In the genomic region with DNA sequence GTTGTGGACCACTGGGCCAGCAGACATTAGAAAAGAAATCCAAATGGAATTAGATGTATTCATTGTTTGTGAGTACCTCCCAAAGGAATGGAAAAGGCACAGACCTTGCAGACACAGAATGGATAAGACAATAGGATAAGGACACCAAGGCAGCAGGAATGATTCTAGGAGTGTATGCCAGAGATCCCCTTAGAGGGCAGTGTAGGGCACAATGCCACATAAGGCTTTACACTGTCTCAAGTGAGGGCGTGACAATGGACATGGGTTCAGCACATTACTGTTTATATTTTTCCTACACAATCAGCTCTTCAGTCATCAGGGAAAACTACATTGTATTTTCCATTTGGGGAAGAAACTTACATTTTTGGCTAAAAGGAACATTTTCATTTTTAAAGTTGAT, we compare ENCODE assay signal across 18 cellular contexts.
DNase-seq lines count a peak whose midpoint lies in the region; ATAC-seq, FAIRE-seq and TF ChIP-seq lines count a peak whose summit lies in the region.
"Had no signal": no experiment of that assay in that cellular context is flagged by ENCODE, and none has a peak within 500 bp of the region (broad histone marks: within the 10 kb centered on the region; RNA-seq: fewer than 3 reads in every experiment).

No MANE protein-coding gene starts in this region.

- H3K27ac Mint-ChIP-seq in activated naive CD4-positive, alpha-beta T cell treated with anti-CD3 and anti-CD28 coated beads for 36 hours = no peak overlapping the region
- H3K27ac Mint-ChIP-seq in stimulated activated memory B cell treated with anti-CD40 and anti-IgM and Interleukin-4, amounts not matched to agents 10 μg/mL and 1 μg/mL and 100 μg/mL, for 72 hours = no peak overlapping the region
- H3K27ac Mint-ChIP-seq: stimulated activated naive CD8-positive, alpha-beta T cell treated with anti-CD3 and anti-CD28 coated beads, Interleukin-15, amount 100 ng/mL, for 72 hours had no signal

- no peaks in the 10 kb centered on the region for H3K4me1 Mint-ChIP-seq in activated naive CD4-positive, alpha-beta T cell treated with anti-CD3 and anti-CD28 coated beads for 36 hours (ENCODE audit: low read depth)
- H3K4me1 Mint-ChIP-seq in stimulated activated memory B cell treated with anti-CD40 and anti-IgM and Interleukin-4, amounts not matched to agents 10 μg/mL and 1 μg/mL and 100 μg/mL, for 72 hours = no peaks in the 10 kb centered on the region
- H3K4me1 Mint-ChIP-seq: stimulated activated naive CD8-positive, alpha-beta T cell treated with anti-CD3 and anti-CD28 coated beads, Interleukin-15, amount 100 ng/mL, for 72 hours had no signal

- no peaks in the 10 kb centered on the region for H3K36me3 Mint-ChIP-seq in activated naive CD4-positive, alpha-beta T cell treated with anti-CD3 and anti-CD28 coated beads for 36 hours (ENCODE audit: low read depth)
- no peaks in the 10 kb centered on the region for H3K36me3 Mint-ChIP-seq in stimulated activated memory B cell treated with anti-CD40 and anti-IgM and Interleukin-4, amounts not matched to agents 10 μg/mL and 1 μg/mL and 100 μg/mL, for 72 hours

- DNase-seq in NCI-H524 (lab: John Stamatoyannopoulos, UW) (peak; percentile 6 to 35), NCI-H524 treated with DMSO at 0.1 percent for 48 hours (lab: John Stamatoyannopoulos, UW) (no peak), HTR-8/SVneo (ENCODE audit: insufficient read length, low spot score) (peak; percentile 0), left colon (peak in 1 of 2 donors; percentile 7), SKM-1 (lab: John Stamatoyannopoulos, UW; ENCODE audit: unreplicated experiment) (no peak)
- DNase-seq in activated naive CD4-positive, alpha-beta T cell treated with anti-CD3 and anti-CD28 coated beads for 36 hours = no peak
- DNase-seq: amniotic stem cell; head of caudate nucleus; left ventricle myocardium inferior; NCI-H1930; posterior cingulate gyrus; spleen; stimulated activated naive CD8-positive, alpha-beta T cell treated with anti-CD3 and anti-CD28 coated beads, Interleukin-15, amount 100 ng/mL, for 72 hours had no signal

- no peaks in the 10 kb centered on the region for H3K27me3 Mint-ChIP-seq in activated naive CD4-positive, alpha-beta T cell treated with anti-CD3 and anti-CD28 coated beads for 36 hours (ENCODE audit: low read depth)
- H3K27me3 Mint-ChIP-seq in stimulated activated memory B cell treated with anti-CD40 and anti-IgM and Interleukin-4, amounts not matched to agents 10 μg/mL and 1 μg/mL and 100 μg/mL, for 72 hours = no peaks in the 10 kb centered on the region
- H3K27me3 Mint-ChIP-seq: stimulated activated naive CD8-positive, alpha-beta T cell treated with anti-CD3 and anti-CD28 coated beads, Interleukin-15, amount 100 ng/mL, for 72 hours had no signal

- CTCF ChIA-PET in activated naive CD4-positive, alpha-beta T cell treated with anti-CD3 and anti-CD28 coated beads for 36 hours (lab: Charles Lee) = no interaction called here

- no peak overlapping the region for H3K27ac ChIP-seq in VCaP
- H3K27ac ChIP-seq: left ventricle myocardium inferior, spleen had no signal

- peak; percentile 50 for TF ChIP-seq CTCF in VCaP (conservative IDR thresholded peaks at IDR 0.05)

- intact Hi-C loops in left colon (cut with DNase I, micrococcal nuclease) = no loop called here
- intact Hi-C loops in activated naive CD4-positive, alpha-beta T cell treated with anti-CD3 and anti-CD28 coated beads for 36 hours (cut with micrococcal nuclease) = no loop called here

- no peaks in the 10 kb centered on the region for H3K9me3 Mint-ChIP-seq in activated naive CD4-positive, alpha-beta T cell treated with anti-CD3 and anti-CD28 coated beads for 36 hours
- peaks cover 7% of the 10 kb centered on the region for H3K9me3 Mint-ChIP-seq in stimulated activated memory B cell treated with anti-CD40 and anti-IgM and Interleukin-4, amounts not matched to agents 10 μg/mL and 1 μg/mL and 100 μg/mL, for 72 hours

- peak; percentile 74 for ATAC-seq in left colon
- ATAC-seq in stimulated activated memory B cell treated with anti-CD40 and anti-IgM and Interleukin-4, amounts not matched to agents 10 μg/mL and 1 μg/mL and 100 μg/mL, for 72 hours = no peak
- ATAC-seq: stimulated activated naive CD8-positive, alpha-beta T cell treated with anti-CD3 and anti-CD28 coated beads, Interleukin-15, amount 100 ng/mL, for 72 hours had no signal

- no peak overlapping the region for H3K4me3 Mint-ChIP-seq in activated naive CD4-positive, alpha-beta T cell treated with anti-CD3 and anti-CD28 coated beads for 36 hours
- H3K4me3 Mint-ChIP-seq in stimulated activated memory B cell treated with anti-CD40 and anti-IgM and Interleukin-4, amounts not matched to agents 10 μg/mL and 1 μg/mL and 100 μg/mL, for 72 hours = no peak overlapping the region
- H3K4me3 Mint-ChIP-seq: stimulated activated naive CD8-positive, alpha-beta T cell treated with anti-CD3 and anti-CD28 coated beads, Interleukin-15, amount 100 ng/mL, for 72 hours had no signal

- FAIRE-seq in HTR-8/SVneo (lab: Jason Lieb, UNC) = no peak
- FAIRE-seq: endothelial cell of umbilical vein, H54, urothelium cell line had no signal

Comparison
In these comparisons a context has a peak if more than half of its experiments do, and no peak if none do; other contexts are left out.
1. DNase-seq: peak in NCI-H524 (2 of 2) and HTR-8/SVneo (single experiment); none in NCI-H524 treated with DMSO at 0.1 percent for 48 hours (single experiment), SKM-1 (single experiment) and activated naive CD4-positive, alpha-beta T cell treated with anti-CD3 and anti-CD28 coated beads for 36 hours (single experiment).